Comparison of ENCODE assay signal across 10 cellular contexts in genomic region chr4:146049802-146050201, GRCh38.
A peak's percentile ranks its signal among the peaks of the same experiment; 100 is the strongest.
DNase-seq lines count a peak whose midpoint lies in the region; ATAC-seq and TF ChIP-seq lines count a peak whose summit lies in the region.
"Had no signal": no experiment of that assay in that cellular context is flagged by ENCODE, and none has a peak within 500 bp of the region (broad histone marks: within the 10 kb centered on the region; RNA-seq: fewer than 3 reads in every experiment).

No MANE protein-coding gene starts in this region.

- peaks cover 0 to 14% of the 10 kb centered on the region in 2 donors for H3K27me3 Mint-ChIP-seq in stimulated activated naive B cell treated with anti-CD40 and anti-IgM and Interleukin-4, amounts not matched to agents 10 μg/mL and 1 μg/mL and 100 μg/mL, for 72 hours
- no peaks in the 10 kb centered on the region for H3K27me3 Mint-ChIP-seq in chondrocyte (ENCODE audit: low read depth)

- peaks cover 6 to 15% of the 10 kb centered on the region in 2 donors for H3K9me3 Mint-ChIP-seq in stimulated activated naive B cell treated with anti-CD40 and anti-IgM and Interleukin-4, amounts not matched to agents 10 μg/mL and 1 μg/mL and 100 μg/mL, for 72 hours
- peaks cover 6% of the 10 kb centered on the region for H3K9me3 Mint-ChIP-seq in chondrocyte (ENCODE audit: low read depth)

- ATAC-seq in GM19324 (IDR thresholded peaks at IDR 0.05; ENCODE audit: low FRiP score, unreplicated experiment) (peak; percentile 74), HG02759 (IDR thresholded peaks at IDR 0.05; ENCODE audit: unreplicated experiment) (peak; percentile 93), HG03520 (IDR thresholded peaks at IDR 0.05; ENCODE audit: unreplicated experiment) (peak; percentile 73), left cardiac atrium (no peak)
- ATAC-seq in stimulated activated naive B cell treated with anti-CD40 and anti-IgM and Interleukin-4, amounts not matched to agents 10 μg/mL and 1 μg/mL and 100 μg/mL, for 72 hours (replicated peaks), result peak; percentile 98
- ATAC-seq: activated CD8-positive, alpha-beta T cell treated with anti-CD3 and anti-CD28 coated beads, Interleukin-2, amount 10 ng/mL, durations not matched to agents 7 days and 5 days had no signal

- peaks cover 4 to 13% of the 10 kb centered on the region in 2 donors for H3K36me3 Mint-ChIP-seq in stimulated activated naive B cell treated with anti-CD40 and anti-IgM and Interleukin-4, amounts not matched to agents 10 μg/mL and 1 μg/mL and 100 μg/mL, for 72 hours
- peaks cover 5% of the 10 kb centered on the region for H3K36me3 Mint-ChIP-seq in chondrocyte (ENCODE audit: low read depth)

- no peak overlapping the region for H3K27ac Mint-ChIP-seq in stimulated activated naive B cell treated with anti-CD40 and anti-IgM and Interleukin-4, amounts not matched to agents 10 μg/mL and 1 μg/mL and 100 μg/mL, for 72 hours
- H3K27ac Mint-ChIP-seq in chondrocyte (ENCODE audit: unreplicated experiment), result no peak overlapping the region
- H3K27ac Mint-ChIP-seq: activated CD8-positive, alpha-beta T cell treated with anti-CD3 and anti-CD28 coated beads, Interleukin-2, amount 10 ng/mL, durations not matched to agents 7 days and 5 days; nephron progenitor cell had no signal

- DNase-seq in stimulated activated naive B cell treated with anti-CD40 and anti-IgM and Interleukin-4, amounts not matched to agents 10 μg/mL and 1 μg/mL and 100 μg/mL, for 72 hours, result peak; percentile 42
- DNase-seq in left cardiac atrium (no peak), chondrocyte (ENCODE audit: low spot score) (no peak), NCI-H510A treated with DMSO at 0.1 percent for 48 hours (lab: John Stamatoyannopoulos, UW) (no peak)
- DNase-seq: activated CD8-positive, alpha-beta T cell treated with anti-CD3 and anti-CD28 coated beads, Interleukin-2, amount 10 ng/mL, durations not matched to agents 7 days and 5 days; NCI-H1930; nephron progenitor cell had no signal

- no peak for TF ChIP-seq CTCF in chondrocyte (IDR thresholded peaks at IDR 0.05)

- no peak overlapping the region for H3K4me3 Mint-ChIP-seq in stimulated activated naive B cell treated with anti-CD40 and anti-IgM and Interleukin-4, amounts not matched to agents 10 μg/mL and 1 μg/mL and 100 μg/mL, for 72 hours
- no peak overlapping the region for H3K4me3 Mint-ChIP-seq in chondrocyte (ENCODE audit: unreplicated experiment)
- H3K4me3 Mint-ChIP-seq: activated CD8-positive, alpha-beta T cell treated with anti-CD3 and anti-CD28 coated beads, Interleukin-2, amount 10 ng/mL, durations not matched to agents 7 days and 5 days; nephron progenitor cell had no signal

- intact Hi-C loops in left cardiac atrium (cut with DNase I), result no loop called here

- peaks cover 29 to 45% of the 10 kb centered on the region in 2 donors for H3K4me1 Mint-ChIP-seq in stimulated activated naive B cell treated with anti-CD40 and anti-IgM and Interleukin-4, amounts not matched to agents 10 μg/mL and 1 μg/mL and 100 μg/mL, for 72 hours
- peaks cover 39% of the 10 kb centered on the region for H3K4me1 Mint-ChIP-seq in chondrocyte (ENCODE audit: low read depth)
- H3K4me1 Mint-ChIP-seq: nephron progenitor cell had no signal

Comparison
In these comparisons a context has a peak if more than half of its experiments do, and no peak if none do; other contexts are left out.
1. ATAC-seq: peak in GM19324 (single experiment), HG02759 (single experiment), HG03520 (single experiment) and stimulated activated naive B cell treated with anti-CD40 and anti-IgM and Interleukin-4, amounts not matched to agents 10 μg/mL and 1 μg/mL and 100 μg/mL, for 72 hours (2 of 2); none in left cardiac atrium (0 of 2).